Comparison of ENCODE assay signal across 8 cellular contexts in the genomic region with DNA sequence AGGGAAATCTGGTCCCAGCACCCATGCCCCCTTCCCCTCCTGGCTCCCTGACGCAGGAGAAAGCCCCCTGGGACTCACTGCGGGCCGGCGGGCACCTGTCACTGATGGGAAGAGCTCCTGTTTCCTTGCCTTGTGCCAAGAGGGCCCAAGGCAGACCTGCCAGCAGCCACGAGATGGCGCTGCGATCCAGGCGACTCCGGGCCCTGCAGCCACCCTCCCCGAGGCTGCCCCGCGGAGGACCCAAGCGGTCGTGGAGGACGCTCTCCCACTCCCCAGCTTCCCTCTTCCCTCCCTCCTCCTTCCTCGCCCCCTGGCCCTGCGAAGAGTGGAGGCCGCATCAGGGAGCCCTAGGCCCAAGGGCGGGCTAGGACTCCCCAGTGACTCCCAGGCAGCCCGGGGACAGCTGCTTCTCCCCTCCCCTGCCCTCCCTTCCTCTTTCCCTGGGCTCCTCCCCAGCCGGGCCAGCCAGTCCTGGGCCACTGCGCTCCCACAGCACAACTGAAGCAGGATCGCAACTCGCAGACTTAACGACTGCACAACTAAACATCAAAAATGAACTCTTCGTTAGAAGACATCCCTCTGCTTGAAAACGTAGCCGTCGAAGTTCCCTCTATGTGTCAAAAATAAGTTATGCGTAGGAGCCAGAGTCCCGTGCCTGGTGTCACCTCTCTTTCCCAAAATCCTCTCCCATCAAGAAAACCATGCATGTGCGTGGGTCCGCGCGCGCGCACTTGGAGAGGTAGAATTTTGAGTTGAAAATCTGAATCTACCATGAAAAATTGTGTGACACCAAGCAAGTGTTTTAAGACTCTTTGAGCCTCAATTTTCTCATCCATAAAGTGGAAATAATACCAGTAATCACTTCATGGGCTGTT. TPM values are rescaled to one million over a fixed set of nuclear protein-coding genes. Genes with fewer than 3 reads are reported as not detected.
DNase-seq lines count a peak whose midpoint lies in the region; ATAC-seq, FAIRE-seq and TF ChIP-seq lines count a peak whose summit lies in the region.

No MANE protein-coding gene starts in this region.

- TF ChIP-seq CTCF in Loucy (conservative IDR thresholded peaks at IDR 0.05; ENCODE audit: low read length): peak; percentile 84
- peak; percentile 90 to 99 (median 96) for TF ChIP-seq CTCF in heart right ventricle (IDR thresholded peaks at IDR 0.05)
- TF ChIP-seq CTCF in upper lobe of left lung (IDR thresholded peaks at IDR 0.05): peak; percentile 94 to 98 (median 97)

- TF ChIP-seq POLR2A in H54 (IDR thresholded peaks at IDR 0.05; ENCODE audit: low read depth, low read length) (peak; percentile 33; the same call in 1 of the 2 replicates), upper lobe of left lung (IDR thresholded peaks at IDR 0.05) (no peak)

- peak overlapping the region; percentile 86 for H3K4me3 Mint-ChIP-seq in activated naive CD8-positive, alpha-beta T cell treated with anti-CD3 and anti-CD28 coated beads, Interleukin-2, amount 10 ng/mL, durations not matched to agents 7 days and 5 days

- intact Hi-C loops in heart right ventricle (cut with DNase I) (loop anchor here in 9 of 10 donors (2.0 to 10.0 kb wide), 8 partner anchors 51 to 329 kb away; a partner anchor contains a TSS), posterior vena cava (cut with DNase I) (loop anchor here in 1 of 2 donors (5.0 kb wide), 1 partner anchor 117 kb away; no protein-coding TSS in a partner anchor)

- H3K4me3 ChIP-seq in Loucy (ENCODE audit: low read length, poor library complexity, severe bottlenecking): peak overlapping the region; percentile 73
- peak overlapping the region; percentile 33 to 71 (median 64) for H3K4me3 ChIP-seq in heart right ventricle
- peak overlapping the region; percentile 47 to 64 (median 52) for H3K4me3 ChIP-seq in upper lobe of left lung

- H2AFZ ChIP-seq in Loucy (ENCODE audit: low read length): peak overlapping the region; percentile 81

- peak overlapping the region; percentile 63 for H3K9ac ChIP-seq in Loucy (ENCODE audit: low read depth, low read length, poor library complexity, severe bottlenecking)

- FAIRE-seq in H54 (lab: Jason Lieb, UNC): no peak

- TF ChIP-seq EP300 in upper lobe of left lung (IDR thresholded peaks at IDR 0.05): no peak

- H3K4me2 ChIP-seq in Loucy (ENCODE audit: low read depth, low read length, poor library complexity, severe bottlenecking): peak overlapping the region; percentile 62

- H3K9me3 ChIP-seq in Loucy (ENCODE audit: insufficient read depth, low read depth, low read length) (no peaks in the 10 kb centered on the region), heart right ventricle (no peaks in the 10 kb centered on the region), upper lobe of left lung (no peaks in the 10 kb centered on the region)

- peaks cover 12% of the 10 kb centered on the region for H3K27me3 Mint-ChIP-seq in activated naive CD8-positive, alpha-beta T cell treated with anti-CD3 and anti-CD28 coated beads, Interleukin-2, amount 10 ng/mL, durations not matched to agents 7 days and 5 days

- DNase-seq in ELR (ENCODE audit: low read depth): peak; percentile 80
- peak; percentile 75 for DNase-seq in H54 (ENCODE audit: insufficient read length, low spot score)
- peak; percentile 94 for DNase-seq in SKM-1 treated with dmso at 0.1 percent for 144 hours (lab: John Stamatoyannopoulos, UW; ENCODE audit: unreplicated experiment)
- DNase-seq in activated naive CD8-positive, alpha-beta T cell treated with anti-CD3 and anti-CD28 coated beads, Interleukin-2, amount 10 ng/mL, durations not matched to agents 7 days and 5 days: peak; percentile 92
- peak; percentile 85 to 87 for DNase-seq in heart right ventricle
- peak; percentile 94 for DNase-seq in posterior vena cava (ENCODE audit: low spot score)
- DNase-seq in upper lobe of left lung: peak; percentile 87 to 95

- no peaks in the 10 kb centered on the region for H3K79me2 ChIP-seq in Loucy (ENCODE audit: insufficient read depth, low read length)

- POLR2A ChIA-PET in activated naive CD8-positive, alpha-beta T cell treated with anti-CD3 and anti-CD28 coated beads, Interleukin-2, amount 10 ng/mL, durations not matched to agents 7 days and 5 days (lab: Charles Lee): interaction anchor here (0.6 to 1.7 kb wide), 6 partner anchors 18 to 192 kb away, joined by 3 to 8 read pairs (median 4); a partner anchor contains a TSS

- H3K27ac Mint-ChIP-seq in activated naive CD8-positive, alpha-beta T cell treated with anti-CD3 and anti-CD28 coated beads, Interleukin-2, amount 10 ng/mL, durations not matched to agents 7 days and 5 days: peak overlapping the region; percentile 85

- H3K27me3 ChIP-seq in Loucy (ENCODE audit: insufficient read depth, low read length, poor library complexity, severe bottlenecking) (no peaks in the 10 kb centered on the region), heart right ventricle (no peaks in the 10 kb centered on the region), upper lobe of left lung (no peaks in the 10 kb centered on the region)

- H3K4me1 Mint-ChIP-seq in activated naive CD8-positive, alpha-beta T cell treated with anti-CD3 and anti-CD28 coated beads, Interleukin-2, amount 10 ng/mL, durations not matched to agents 7 days and 5 days: peaks cover 19% of the 10 kb centered on the region

- H3K4me1 ChIP-seq in Loucy (ENCODE audit: insufficient read depth, low read length, poor library complexity, severe bottlenecking): peaks cover 28% of the 10 kb centered on the region
- H3K4me1 ChIP-seq in heart right ventricle: peaks cover 0 to 58% (median 31%) of the 10 kb centered on the region in 9 donors
- peaks cover 26 to 38% (median 33%) of the 10 kb centered on the region in 4 donors for H3K4me1 ChIP-seq in upper lobe of left lung

- peak; percentile 98 for ATAC-seq in activated naive CD8-positive, alpha-beta T cell treated with anti-CD3 and anti-CD28 coated beads, Interleukin-2, amount 10 ng/mL, durations not matched to agents 7 days and 5 days (ENCODE audit: low read depth)
- ATAC-seq in heart right ventricle (peak; percentile 94 to 99 (median 96)), upper lobe of left lung (ENCODE audit: low FRiP score in 2 of 2) (peak; percentile 93 to 97)

- H3K9me2 ChIP-seq in Loucy (replicated peaks; ENCODE audit: low read depth, low read length): no peaks in the 10 kb centered on the region

- H3K27ac ChIP-seq in heart right ventricle (peak overlapping the region in 9 of 10 donors; percentile 79 to 93 (median 81)), upper lobe of left lung (peak overlapping the region; percentile 63 to 87 (median 74))

- H4K20me1 ChIP-seq in Loucy (ENCODE audit: insufficient read depth, low read length, poor library complexity, severe bottlenecking): no peaks in the 10 kb centered on the region

- H3K36me3 ChIP-seq in Loucy (ENCODE audit: insufficient read depth, low read length) (no peaks in the 10 kb centered on the region), heart right ventricle (no peaks in the 10 kb centered on the region), upper lobe of left lung (no peaks in the 10 kb centered on the region)

- no peaks in the 10 kb centered on the region for H3K36me3 Mint-ChIP-seq in activated naive CD8-positive, alpha-beta T cell treated with anti-CD3 and anti-CD28 coated beads, Interleukin-2, amount 10 ng/mL, durations not matched to agents 7 days and 5 days

- H3F3A ChIP-seq in Loucy (ENCODE audit: low read depth): peaks cover 2% of the 10 kb centered on the region; the same call in 1 of the 2 replicates

- H3K9me3 Mint-ChIP-seq in activated naive CD8-positive, alpha-beta T cell treated with anti-CD3 and anti-CD28 coated beads, Interleukin-2, amount 10 ng/mL, durations not matched to agents 7 days and 5 days: no peaks in the 10 kb centered on the region

- 12 to 14% methylated on average over 36 to 37 of the region's 37 CpGs for WGBS in heart right ventricle, 2 donors
- 24 to 40% methylated on average over 22 to 35 of the region's 37 CpGs for WGBS in upper lobe of left lung, 2 donors

RNA-seq across cellular contexts. Expression of a gene that starts 34.2 kb away (rescaled TPM):
- 10 to 100 TPM in 1 of 2 experiments, 1 to 10 TPM in 1; 9.8 to 13.2 TPM for total RNA-seq in activated naive CD8-positive, alpha-beta T cell treated with anti-CD3 and anti-CD28 coated beads, Interleukin-2, amount 10 ng/mL, durations not matched to agents 7 days and 5 days
- total RNA-seq in heart right ventricle (1 to 10 TPM in 6 of 10 donors, under 1 TPM in 4; 0.28 to 7.0 (median 1.0) TPM), posterior vena cava (10 to 100 TPM; 10.8 to 20.1 TPM), upper lobe of left lung (10 to 100 TPM in 2 of 6 donors, 1 to 10 TPM in 4; 2.6 to 14.1 (median 9.4) TPM)
- polyA plus RNA-seq in heart right ventricle: 1 to 10 TPM; 1.6 to 2.2 TPM

RNA-seq across cellular contexts. Expression of a gene that starts 56.9 kb away (rescaled TPM):
- 10 to 100 TPM; 13.1 to 13.8 TPM for total RNA-seq in activated naive CD8-positive, alpha-beta T cell treated with anti-CD3 and anti-CD28 coated beads, Interleukin-2, amount 10 ng/mL, durations not matched to agents 7 days and 5 days
- total RNA-seq in heart right ventricle (100 to 1,000 TPM in 1 of 10 donors, 10 to 100 TPM in 8, 1 to 10 TPM in 1; 8.4 to 684 (median 25.9) TPM), posterior vena cava (100 to 1,000 TPM in 1 of 2 donors, 10 to 100 TPM in 1; 43.4 to 193 TPM), upper lobe of left lung (10 to 100 TPM in 5 of 6 donors, 1 to 10 TPM in 1; 7.3 to 69.3 (median 21.2) TPM)
- polyA plus RNA-seq in heart right ventricle: 10 to 100 TPM; 16.9 to 40.0 TPM

Comparison
In these comparisons a context has a peak if more than half of its experiments do, and no peak if none do; other contexts are left out.
1. Peak in every context shown above with its lines: DNase-seq, ATAC-seq, H3K4me3 ChIP-seq and H3K27ac ChIP-seq.